15 cellular contexts compared by ENCODE assay signal in the genomic region with DNA sequence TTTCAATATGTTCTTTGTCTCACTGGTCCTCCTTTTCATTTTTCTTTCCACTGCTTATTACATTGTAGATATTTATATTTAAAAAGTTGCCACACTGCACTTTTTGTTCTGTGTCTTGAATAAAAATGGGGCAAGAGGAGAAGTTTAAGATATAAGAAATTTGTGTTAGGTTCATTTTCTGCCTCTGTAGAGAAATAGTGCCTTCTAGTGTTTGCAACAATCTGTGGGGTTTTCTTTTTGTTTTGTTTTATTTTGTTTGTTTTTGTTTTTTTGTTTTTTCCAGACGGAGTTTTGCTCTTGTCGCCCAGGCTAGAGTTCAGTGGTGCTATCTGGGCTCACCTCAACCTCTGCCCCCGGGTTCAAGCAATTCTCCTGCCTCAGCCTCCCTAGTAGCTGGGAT. TPM values are rescaled to one million over a fixed set of nuclear protein-coding genes. Genes with fewer than 3 reads are reported as not detected.
DNase-seq lines count a peak whose midpoint lies in the region; ATAC-seq and TF ChIP-seq lines count a peak whose summit lies in the region.
"Had no signal": no experiment of that assay in that cellular context is flagged by ENCODE, and none has a peak within 500 bp of the region (broad histone marks: within the 10 kb centered on the region; RNA-seq: fewer than 3 reads in every experiment).

No MANE protein-coding gene starts in this region.

- TF ChIP-seq EP300 in Ishikawa (IDR thresholded peaks at IDR 0.05; ENCODE audit: borderline replicate concordance) = no peak

- no peak for TF ChIP-seq POLR2A in body of pancreas (IDR thresholded peaks at IDR 0.05)

- in situ Hi-C loops in KBM-7 (cut with MboI; ENCODE audit: low pct_unique_long_range_greater_than_20kb, low sequenced_read_pairs) = no loop called here

- no peaks in the 10 kb centered on the region for H3K27me3 Mint-ChIP-seq in mesothelial cell of epicardium (ENCODE audit: low read depth)
- H3K27me3 Mint-ChIP-seq: memory B cell had no signal

- H3K4me3 Mint-ChIP-seq in mesothelial cell of epicardium = no peak overlapping the region
- H3K4me3 Mint-ChIP-seq: activated T-cell treated with anti-CD3 and anti-CD28 coated beads, Interleukin-2, amount 50 U/mL, for 4 hours; memory B cell; stimulated activated effector memory CD8-positive, alpha-beta T cell treated with anti-CD3 and anti-CD28 coated beads, Interleukin-12 subunit alpha, Interleukin-12 subunit beta, amount 100 ng/mL, for 72 hours had no signal

- no peak for DNase-seq in AG10803 (ENCODE audit: low read depth)
- DNase-seq in body of pancreas = no peak
- no peak for DNase-seq in left lobe of liver (ENCODE audit: low spot score)
- no peak for DNase-seq in stimulated activated naive CD8-positive, alpha-beta T cell treated with anti-CD3 and anti-CD28 coated beads, Interleukin-15, Interleukin-2, amounts not matched to agents 100 U/mL and 50 U/mL, for 24 hours
- no peak for DNase-seq in NCI-H226
- no peak for DNase-seq in KBM-7
- DNase-seq in mesothelial cell of epicardium (ENCODE audit: low spot score in 2 of 2, unreplicated experiment in 2 of 2) = no peak
- DNase-seq: activated T-cell treated with anti-CD3 and anti-CD28 coated beads, Interleukin-2, amount 50 U/mL, for 4 hours; amniotic stem cell; NCI-H187 treated with DMSO at 0.1 percent for 48 hours had no signal

- H3K36me3 Mint-ChIP-seq in mesothelial cell of epicardium = no peaks in the 10 kb centered on the region
- H3K36me3 Mint-ChIP-seq: memory B cell; stimulated activated effector memory CD8-positive, alpha-beta T cell treated with anti-CD3 and anti-CD28 coated beads, Interleukin-12 subunit alpha, Interleukin-12 subunit beta, amount 100 ng/mL, for 72 hours had no signal

- no peaks in the 10 kb centered on the region for H3K4me1 Mint-ChIP-seq in mesothelial cell of epicardium

- H3K27ac Mint-ChIP-seq in mesothelial cell of epicardium = no peak overlapping the region
- H3K27ac Mint-ChIP-seq: memory B cell; stimulated activated effector memory CD8-positive, alpha-beta T cell treated with anti-CD3 and anti-CD28 coated beads, Interleukin-12 subunit alpha, Interleukin-12 subunit beta, amount 100 ng/mL, for 72 hours had no signal

- H3K27me3 ChIP-seq in body of pancreas = no peaks in the 10 kb centered on the region
- H3K27me3 ChIP-seq: BLaER1 had no signal

- H3K4me1 ChIP-seq in body of pancreas = peaks cover 9% of the 10 kb centered on the region
- H3K4me1 ChIP-seq: BLaER1, parathyroid adenoma had no signal

- peak; percentile 26; the same call in 1 of the 2 replicates for TF ChIP-seq RAD21 in Ishikawa (IDR thresholded peaks at IDR 0.05; ENCODE audit: low read depth)

- 75 to 86% methylated on average over 3 of the region's 3 CpGs for WGBS in body of pancreas, 2 donors

- no peak overlapping the region for H3K27ac ChIP-seq in body of pancreas
- H3K27ac ChIP-seq: BLaER1, parathyroid adenoma had no signal

- H3K9me3 Mint-ChIP-seq in mesothelial cell of epicardium = no peaks in the 10 kb centered on the region
- H3K9me3 Mint-ChIP-seq: activated T-cell treated with anti-CD3 and anti-CD28 coated beads, Interleukin-2, amount 50 U/mL, for 4 hours; memory B cell; stimulated activated effector memory CD8-positive, alpha-beta T cell treated with anti-CD3 and anti-CD28 coated beads, Interleukin-12 subunit alpha, Interleukin-12 subunit beta, amount 100 ng/mL, for 72 hours had no signal

- H3K4me3 ChIP-seq in AG10803 (ENCODE audit: low read length) (no peak overlapping the region), body of pancreas (no peak overlapping the region)
- H3K4me3 ChIP-seq: BLaER1 had no signal

- no peaks in the 10 kb centered on the region for H3K9me3 ChIP-seq in body of pancreas
- H3K9me3 ChIP-seq: BLaER1 had no signal

- ATAC-seq in body of pancreas = no peak
- peak; percentile 30 for ATAC-seq in left lobe of liver
- no peak for ATAC-seq in stimulated activated naive CD8-positive, alpha-beta T cell treated with anti-CD3 and anti-CD28 coated beads, Interleukin-15, Interleukin-2, amounts not matched to agents 100 U/mL and 50 U/mL, for 24 hours
- ATAC-seq: activated T-cell treated with anti-CD3 and anti-CD28 coated beads, Interleukin-2, amount 50 U/mL, for 4 hours; stimulated activated effector memory CD8-positive, alpha-beta T cell treated with anti-CD3 and anti-CD28 coated beads, Interleukin-12 subunit alpha, Interleukin-12 subunit beta, amount 100 ng/mL, for 72 hours had no signal

- intact Hi-C loops in body of pancreas (cut with DNase I) = no loop called here

- TF ChIP-seq CTCF in AG10803 (conservative IDR thresholded peaks at IDR 0.05; ENCODE audit: low read length) = peak; percentile 58
- TF ChIP-seq CTCF in body of pancreas (IDR thresholded peaks at IDR 0.05) = peak in 5 of 7 experiments; percentile 7 to 51 (median 37)
- no peak for TF ChIP-seq CTCF in mesothelial cell of epicardium (IDR thresholded peaks at IDR 0.05; ENCODE audit: unreplicated experiment)

- H3K36me3 ChIP-seq in body of pancreas (replicated peaks in 1 of 2; ENCODE audit: insufficient read depth in 1 of 2, low read depth in 2 of 2) = no peaks in the 10 kb centered on the region
- H3K36me3 ChIP-seq: BLaER1 had no signal

TF ChIP-seq in Ishikawa, 13 proteins besides CTCF, POLR2A, EP300 and RAD21:
- no peak for TF ChIP-seq TEAD4 (IDR thresholded peaks at IDR 0.05)

RNA-seq across cellular contexts. Expression of gene SMIM14, which starts 20.1 kb away (rescaled TPM):
- total RNA-seq in body of pancreas (10 to 100 TPM; 24.4 to 26.2 TPM), left lobe of liver (209 TPM), mesothelial cell of epicardium (13.7 to 16.7 TPM (median 15.9 TPM) in 3 replicates)

RNA-seq across cellular contexts. Expression of gene UBE2K, which starts 39.2 kb away (rescaled TPM):
- total RNA-seq in body of pancreas (10 to 100 TPM; 12.2 to 19.5 TPM), left lobe of liver (43.4 TPM), mesothelial cell of epicardium (68.1 to 68.7 TPM (median 68.5 TPM) in 3 replicates)
